1 cellular context compared by ENCODE assay signal in genomic region chr9:128275198-128276007, GRCh38.
A peak's percentile ranks its signal among the peaks of the same experiment; 100 is the strongest.
TF ChIP-seq lines count a peak whose summit lies in the region.

A gene with protein sequence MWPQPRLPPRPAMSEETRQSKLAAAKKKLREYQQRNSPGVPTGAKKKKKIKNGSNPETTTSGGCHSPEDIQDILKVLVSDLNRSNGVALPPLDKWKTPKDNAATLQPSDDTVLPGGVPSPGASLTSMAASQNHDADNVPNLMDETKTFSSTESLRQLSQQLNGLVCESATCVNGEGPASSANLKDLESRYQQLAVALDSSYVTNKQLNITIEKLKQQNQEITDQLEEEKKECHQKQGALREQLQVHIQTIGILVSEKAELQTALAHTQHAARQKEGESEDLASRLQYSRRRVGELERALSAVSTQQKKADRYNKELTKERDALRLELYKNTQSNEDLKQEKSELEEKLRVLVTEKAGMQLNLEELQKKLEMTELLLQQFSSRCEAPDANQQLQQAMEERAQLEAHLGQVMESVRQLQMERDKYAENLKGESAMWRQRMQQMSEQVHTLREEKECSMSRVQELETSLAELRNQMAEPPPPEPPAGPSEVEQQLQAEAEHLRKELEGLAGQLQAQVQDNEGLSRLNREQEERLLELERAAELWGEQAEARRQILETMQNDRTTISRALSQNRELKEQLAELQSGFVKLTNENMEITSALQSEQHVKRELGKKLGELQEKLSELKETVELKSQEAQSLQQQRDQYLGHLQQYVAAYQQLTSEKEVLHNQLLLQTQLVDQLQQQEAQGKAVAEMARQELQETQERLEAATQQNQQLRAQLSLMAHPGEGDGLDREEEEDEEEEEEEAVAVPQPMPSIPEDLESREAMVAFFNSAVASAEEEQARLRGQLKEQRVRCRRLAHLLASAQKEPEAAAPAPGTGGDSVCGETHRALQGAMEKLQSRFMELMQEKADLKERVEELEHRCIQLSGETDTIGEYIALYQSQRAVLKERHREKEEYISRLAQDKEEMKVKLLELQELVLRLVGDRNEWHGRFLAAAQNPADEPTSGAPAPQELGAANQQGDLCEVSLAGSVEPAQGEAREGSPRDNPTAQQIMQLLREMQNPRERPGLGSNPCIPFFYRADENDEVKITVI (minus strand): TSS chr9:128276007. CDS start chr9:128275976, 31 bp downstream.

TF ChIP-seq in HepG2, 621 proteins besides CTCF, POLR2A, EP300 and RAD21 (continued from another document and continues in another):
- TF ChIP-seq RERE (CRISPR knock-in tag; IDR thresholded peaks at IDR 0.05; ENCODE audit: low read depth), result no peak
- TF ChIP-seq KDM5A (IDR thresholded peaks at IDR 0.05; ENCODE audit: borderline replicate concordance, low read length), result peak; percentile 64; the same call in 1 of the 2 replicates
- no peak for TF ChIP-seq GTF2F1 (IDR thresholded peaks at IDR 0.05; ENCODE audit: low read length)
- peak; percentile 32 for TF ChIP-seq AGO2 (optimal IDR thresholded peaks at IDR 0.05; ENCODE audit: low read depth, low read length)
- peak; percentile 17; the same call in 1 of the 2 replicates for TF ChIP-seq ZFY (CRISPR knock-in tag; IDR thresholded peaks at IDR 0.05)
- TF ChIP-seq TEAD3 (CRISPR knock-in tag; optimal IDR thresholded peaks at IDR 0.05; ENCODE audit: borderline replicate concordance), result peak; percentile 54
- TF ChIP-seq THRA (CRISPR knock-in tag; IDR thresholded peaks at IDR 0.05; ENCODE audit: borderline replicate concordance), result no peak
- TF ChIP-seq ZMAT3 (CRISPR knock-in tag; conservative IDR thresholded peaks at IDR 0.05), result peak; percentile 10; the same call in 1 of the 2 replicates
- no peak for TF ChIP-seq HMG20B (CRISPR knock-in tag; conservative IDR thresholded peaks at IDR 0.05)
- TF ChIP-seq ZNF816 (CRISPR knock-in tag; IDR thresholded peaks at IDR 0.05; ENCODE audit: borderline replicate concordance), result peak; percentile 51; the same call in 1 of the 2 replicates
- no peak for TF ChIP-seq ATF7-NPFF (CRISPR knock-in tag; IDR thresholded peaks at IDR 0.05; ENCODE audit: low read depth)
- TF ChIP-seq ASH2L (IDR thresholded peaks at IDR 0.05; ENCODE audit: insufficient read length, low read depth, low read length), result peak; percentile 36
- TF ChIP-seq, protein P1, sequence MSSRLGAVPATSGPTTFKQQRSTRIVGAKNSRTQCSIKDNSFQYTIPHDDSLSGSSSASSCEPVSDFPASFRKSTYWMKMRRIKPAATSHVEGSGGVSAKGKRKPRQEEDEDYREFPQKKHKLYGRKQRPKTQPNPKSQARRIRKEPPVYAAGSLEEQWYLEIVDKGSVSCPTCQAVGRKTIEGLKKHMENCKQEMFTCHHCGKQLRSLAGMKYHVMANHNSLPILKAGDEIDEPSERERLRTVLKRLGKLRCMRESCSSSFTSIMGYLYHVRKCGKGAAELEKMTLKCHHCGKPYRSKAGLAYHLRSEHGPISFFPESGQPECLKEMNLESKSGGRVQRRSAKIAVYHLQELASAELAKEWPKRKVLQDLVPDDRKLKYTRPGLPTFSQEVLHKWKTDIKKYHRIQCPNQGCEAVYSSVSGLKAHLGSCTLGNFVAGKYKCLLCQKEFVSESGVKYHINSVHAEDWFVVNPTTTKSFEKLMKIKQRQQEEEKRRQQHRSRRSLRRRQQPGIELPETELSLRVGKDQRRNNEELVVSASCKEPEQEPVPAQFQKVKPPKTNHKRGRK (CRISPR knock-in tag; IDR thresholded peaks at IDR 0.05), result no peak
- 0 out of 2 replicates have a peak, but pooled peaks have one; percentile 10 for TF ChIP-seq POLR2AphosphoS5 (IDR thresholded peaks at IDR 0.05; ENCODE audit: low read depth, low read length)
- TF ChIP-seq ZNF501 (CRISPR knock-in tag; IDR thresholded peaks at IDR 0.05), result no peak
- no peak for TF ChIP-seq DNMT1 (CRISPR knock-in tag; IDR thresholded peaks at IDR 0.05)
- TF ChIP-seq ZNF18 (CRISPR knock-in tag; IDR thresholded peaks at IDR 0.05; ENCODE audit: insufficient replicate concordance), result no peak
- peak; percentile 28; the same call in 1 of the 2 replicates for TF ChIP-seq KDM2A (CRISPR knock-in tag; IDR thresholded peaks at IDR 0.05; ENCODE audit: borderline replicate concordance, low read depth)
- TF ChIP-seq GABPA (IDR thresholded peaks at IDR 0.05; ENCODE audit: low read depth, low read length), result no peak
- TF ChIP-seq GABPA (CRISPR knock-in tag; IDR thresholded peaks at IDR 0.05; ENCODE audit: low read depth), result no peak
- TF ChIP-seq, protein P2, sequence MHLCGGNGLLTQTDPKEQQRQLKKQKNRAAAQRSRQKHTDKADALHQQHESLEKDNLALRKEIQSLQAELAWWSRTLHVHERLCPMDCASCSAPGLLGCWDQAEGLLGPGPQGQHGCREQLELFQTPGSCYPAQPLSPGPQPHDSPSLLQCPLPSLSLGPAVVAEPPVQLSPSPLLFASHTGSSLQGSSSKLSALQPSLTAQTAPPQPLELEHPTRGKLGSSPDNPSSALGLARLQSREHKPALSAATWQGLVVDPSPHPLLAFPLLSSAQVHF (CRISPR knock-in tag; IDR thresholded peaks at IDR 0.05), result no peak
- 0 out of 2 replicates have a peak, but pooled peaks have one; percentile 15 for TF ChIP-seq TARDBP (CRISPR knock-in tag; IDR thresholded peaks at IDR 0.05)
- TF ChIP-seq ZNF788 (CRISPR knock-in tag; IDR thresholded peaks at IDR 0.05; ENCODE audit: borderline replicate concordance), result peak; percentile 19; the same call in 1 of the 2 replicates
- 0 out of 2 replicates have a peak, but pooled peaks have one; percentile 59 for TF ChIP-seq ZHX1 (CRISPR knock-in tag; IDR thresholded peaks at IDR 0.05; ENCODE audit: low read depth)
- TF ChIP-seq, protein P3, sequence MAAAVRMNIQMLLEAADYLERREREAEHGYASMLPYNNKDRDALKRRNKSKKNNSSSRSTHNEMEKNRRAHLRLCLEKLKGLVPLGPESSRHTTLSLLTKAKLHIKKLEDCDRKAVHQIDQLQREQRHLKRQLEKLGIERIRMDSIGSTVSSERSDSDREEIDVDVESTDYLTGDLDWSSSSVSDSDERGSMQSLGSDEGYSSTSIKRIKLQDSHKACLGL (CRISPR knock-in tag; IDR thresholded peaks at IDR 0.05), result no peak
- no peak for TF ChIP-seq ZNF746 (CRISPR knock-in tag; IDR thresholded peaks at IDR 0.05)
- TF ChIP-seq, protein P4, sequence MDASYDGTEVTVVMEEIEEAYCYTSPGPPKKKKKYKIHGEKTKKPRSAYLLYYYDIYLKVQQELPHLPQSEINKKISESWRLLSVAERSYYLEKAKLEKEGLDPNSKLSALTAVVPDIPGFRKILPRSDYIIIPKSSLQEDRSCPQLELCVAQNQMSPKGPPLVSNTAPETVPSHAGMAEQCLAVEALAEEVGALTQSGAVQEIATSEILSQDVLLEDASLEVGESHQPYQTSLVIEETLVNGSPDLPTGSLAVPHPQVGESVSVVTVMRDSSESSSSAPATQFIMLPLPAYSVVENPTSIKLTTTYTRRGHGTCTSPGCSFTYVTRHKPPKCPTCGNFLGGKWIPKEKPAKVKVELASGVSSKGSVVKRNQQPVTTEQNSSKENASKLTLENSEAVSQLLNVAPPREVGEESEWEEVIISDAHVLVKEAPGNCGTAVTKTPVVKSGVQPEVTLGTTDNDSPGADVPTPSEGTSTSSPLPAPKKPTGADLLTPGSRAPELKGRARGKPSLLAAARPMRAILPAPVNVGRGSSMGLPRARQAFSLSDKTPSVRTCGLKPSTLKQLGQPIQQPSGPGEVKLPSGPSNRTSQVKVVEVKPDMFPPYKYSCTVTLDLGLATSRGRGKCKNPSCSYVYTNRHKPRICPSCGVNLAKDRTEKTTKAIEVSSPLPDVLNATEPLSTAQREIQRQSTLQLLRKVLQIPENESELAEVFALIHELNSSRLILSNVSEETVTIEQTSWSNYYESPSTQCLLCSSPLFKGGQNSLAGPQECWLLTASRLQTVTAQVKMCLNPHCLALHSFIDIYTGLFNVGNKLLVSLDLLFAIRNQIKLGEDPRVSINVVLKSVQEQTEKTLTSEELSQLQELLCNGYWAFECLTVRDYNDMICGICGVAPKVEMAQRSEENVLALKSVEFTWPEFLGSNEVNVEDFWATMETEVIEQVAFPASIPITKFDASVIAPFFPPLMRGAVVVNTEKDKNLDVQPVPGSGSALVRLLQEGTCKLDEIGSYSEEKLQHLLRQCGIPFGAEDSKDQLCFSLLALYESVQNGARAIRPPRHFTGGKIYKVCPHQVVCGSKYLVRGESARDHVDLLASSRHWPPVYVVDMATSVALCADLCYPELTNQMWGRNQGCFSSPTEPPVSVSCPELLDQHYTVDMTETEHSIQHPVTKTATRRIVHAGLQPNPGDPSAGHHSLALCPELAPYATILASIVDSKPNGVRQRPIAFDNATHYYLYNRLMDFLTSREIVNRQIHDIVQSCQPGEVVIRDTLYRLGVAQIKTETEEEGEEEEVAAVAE (CRISPR knock-in tag; IDR thresholded peaks at IDR 0.05; ENCODE audit: borderline replicate concordance), result 0 out of 2 replicates have a peak, but pooled peaks have one; percentile 5
